In genomic region chr20:53990768-53991472, GRCh38 we compare ENCODE assay signal across 15 cellular contexts.
DNase-seq lines count a peak whose midpoint lies in the region; ATAC-seq, FAIRE-seq and TF ChIP-seq lines count a peak whose summit lies in the region.
"Had no signal": no experiment of that assay in that cellular context is flagged by ENCODE, and none has a peak within 500 bp of the region (broad histone marks: within the 10 kb centered on the region; RNA-seq: fewer than 3 reads in every experiment).

No MANE protein-coding gene starts in this region.

- no peak overlapping the region for H3K27ac ChIP-seq in mammary epithelial cell (ENCODE audit: insufficient read depth, low read depth, low read length)
- H3K27ac ChIP-seq: BLaER1 treated with 17β-estradiol and CSF1 and Interleukin-3, amounts not matched to agents 10 nM and 100 nM had no signal

- BruUV-seq in mammary epithelial cell (replicated peaks; lab: Mats Ljungman, UMichigan), result no TSS peak

- intact Hi-C loops in mammary epithelial cell (cut with micrococcal nuclease), result no loop called here

- WGBS in mammary epithelial cell (ENCODE audit: low coverage, missing lambda C conversion rate), result 87% methylated on average over 9 of the region's 9 CpGs

- peaks cover 1% of the 10 kb centered on the region for H3K27me3 ChIP-seq in mammary epithelial cell (ENCODE audit: insufficient read depth, low read length)
- H3K27me3 ChIP-seq: BLaER1 treated with 17β-estradiol and CSF1 and Interleukin-3, amounts not matched to agents 10 nM and 100 nM had no signal

- H3K9ac ChIP-seq in mammary epithelial cell (ENCODE audit: insufficient read depth, low read length), result no peak overlapping the region
- H3K9ac ChIP-seq: BLaER1 treated with 17β-estradiol and CSF1 and Interleukin-3, amounts not matched to agents 10 nM and 100 nM had no signal

- H3K4me3 ChIP-seq in mammary epithelial cell (replicated peaks in 1 of 3; ENCODE audit: insufficient read depth in 1 of 3, low read depth in 2 of 3, low read length in 3 of 3), result no peak overlapping the region
- H3K4me3 ChIP-seq: BLaER1 treated with 17β-estradiol and CSF1 and Interleukin-3, amounts not matched to agents 10 nM and 100 nM had no signal

- no peak overlapping the region for H3K4me2 ChIP-seq in mammary epithelial cell (ENCODE audit: insufficient read depth, low read depth, low read length)
- H3K4me2 ChIP-seq: BLaER1 treated with 17β-estradiol and CSF1 and Interleukin-3, amounts not matched to agents 10 nM and 100 nM had no signal

- no peaks in the 10 kb centered on the region for H4K20me1 ChIP-seq in mammary epithelial cell (ENCODE audit: insufficient read depth, low read length)
- H4K20me1 ChIP-seq: BLaER1 treated with 17β-estradiol and CSF1 and Interleukin-3, amounts not matched to agents 10 nM and 100 nM had no signal

- no peak for FAIRE-seq in GM19239 (lab: Jason Lieb, UNC)
- FAIRE-seq: GM18507, HepG2 had no signal

- no peaks in the 10 kb centered on the region for H3K79me2 ChIP-seq in mammary epithelial cell (ENCODE audit: insufficient read depth, low read length)

- H3K9me3 ChIP-seq in mammary epithelial cell (replicated peaks; ENCODE audit: insufficient read depth, low read length), result no peaks in the 10 kb centered on the region
- H3K9me3 ChIP-seq: BLaER1 treated with 17β-estradiol and CSF1 and Interleukin-3, amounts not matched to agents 10 nM and 100 nM had no signal

- dilution Hi-C loops in mammary epithelial cell (cut with HindIII; ENCODE audit: low sequenced_read_pairs), result no loop called here

- ATAC-seq in omental fat pad (ENCODE audit: low FRiP score), result peak; percentile 71
- ATAC-seq: HepG2 had no signal

- no peaks in the 10 kb centered on the region for H3K36me3 ChIP-seq in mammary epithelial cell (ENCODE audit: insufficient read depth, low read length)
- H3K36me3 ChIP-seq: BLaER1 treated with 17β-estradiol and CSF1 and Interleukin-3, amounts not matched to agents 10 nM and 100 nM had no signal

- in situ Hi-C loops in mammary epithelial cell (cut with MboI; ENCODE audit: low sequenced_read_pairs in 2 of 2), result no loop called here

- CTCF ChIA-PET in mammary epithelial cell (lab: Charles Lee; ENCODE audit: low non-redundant PET), result no interaction called here

- no peak overlapping the region for H2AFZ ChIP-seq in mammary epithelial cell (ENCODE audit: low read depth, low read length)

- H3K4me1 ChIP-seq in mammary epithelial cell (ENCODE audit: insufficient read depth, low read length), result no peaks in the 10 kb centered on the region
- H3K4me1 ChIP-seq: BLaER1 treated with 17β-estradiol and CSF1 and Interleukin-3, amounts not matched to agents 10 nM and 100 nM had no signal

- TF ChIP-seq CTCF in omental fat pad (IDR thresholded peaks at IDR 0.05) (no peak), mammary epithelial cell (conservative IDR thresholded peaks at IDR 0.05 in 1 of 2, IDR thresholded peaks at IDR 0.05 in 1 of 2; ENCODE audit: extremely low read depth in 1 of 2, insufficient read depth in 1 of 2, low read depth in 1 of 2, low read length in 2 of 2) (no peak)

- DNase-seq in NCI-H526 (lab: John Stamatoyannopoulos, UW) (peak; percentile 81 to 88), fibroblast of peridontal ligament (ENCODE audit: extremely low read depth) (peak; percentile 39), omental fat pad (ENCODE audit: low spot score) (no peak), GM19239 (ENCODE audit: insufficient read length, low spot score) (no peak), mammary epithelial cell (no peak), RKO (ENCODE audit: low spot score) (no peak), NCI-H1092 treated with DMSO at 0.1 percent for 48 hours (lab: John Stamatoyannopoulos, UW) (no peak)
- DNase-seq: ACHN; CD4-positive, CD25-positive, alpha-beta regulatory T cell; DMS53; GOT3; H9 had no signal

Comparison
In these comparisons a context has a peak if more than half of its experiments do, and no peak if none do; other contexts are left out.
1. DNase-seq: peak in NCI-H526 (2 of 2) and fibroblast of peridontal ligament (single experiment); none in omental fat pad (single experiment), GM19239 (single experiment), mammary epithelial cell (single experiment), RKO (single experiment) and NCI-H1092 treated with DMSO at 0.1 percent for 48 hours (single experiment).